8 cellular contexts compared by ENCODE assay signal in the genomic region with DNA sequence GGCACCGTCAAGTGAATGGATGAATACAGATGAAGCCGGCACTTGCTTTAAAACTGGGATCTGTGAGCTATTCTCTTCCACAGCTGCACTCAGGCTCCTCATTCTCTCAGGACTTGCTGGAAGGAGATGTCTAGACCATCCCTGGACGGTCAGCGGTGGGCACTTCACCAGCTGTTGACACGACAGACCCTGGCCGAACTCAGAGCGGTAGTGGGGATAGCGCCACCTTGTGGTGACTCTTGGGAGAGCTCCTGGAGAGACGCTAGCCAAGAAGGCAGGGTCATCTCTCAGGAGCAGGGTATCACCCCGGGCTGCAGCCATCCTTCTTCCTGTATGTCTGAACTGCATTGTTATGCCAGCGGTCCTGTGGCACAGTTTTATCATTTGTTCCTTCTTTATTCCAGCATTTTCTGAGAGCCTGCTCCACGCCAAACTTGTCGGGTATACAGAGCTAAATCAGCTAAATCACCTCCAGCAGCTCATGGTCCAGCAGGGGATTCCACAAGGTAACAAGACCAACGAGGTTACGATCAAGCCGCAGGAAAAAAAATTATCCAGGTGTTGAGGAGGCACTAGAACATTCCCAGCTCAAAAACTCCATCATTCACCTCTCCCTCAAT. TPM values are rescaled to one million over a fixed set of nuclear protein-coding genes. Genes with fewer than 3 reads are reported as not detected.
A peak's percentile ranks its signal among the peaks of the same experiment; 100 is the strongest.
DNase-seq lines count a peak whose midpoint lies in the region; ATAC-seq and TF ChIP-seq lines count a peak whose summit lies in the region.

No MANE protein-coding gene starts in this region.

- DNase-seq in CD1c-positive myeloid dendritic cell (ENCODE audit: extremely low spot score) (peak; percentile 82), H7 (peak; percentile 92), Peyer's patch (peak; percentile 63 to 85 (median 81)), glomerular endothelial cell (ENCODE audit: extremely low read depth, low read depth, low spot score) (peak; percentile 14), posterior vena cava (ENCODE audit: low spot score) (peak; percentile 89)
- peak; percentile 91 for DNase-seq in activated effector memory CD4-positive, alpha-beta T cell treated with anti-CD3 and anti-CD28 coated beads, Interleukin-2, amount 50 U/mL, for 16 hours

- no peak for TF ChIP-seq POLR2A in Peyer's patch (IDR thresholded peaks at IDR 0.05)

- H3K4me1 ChIP-seq in Peyer's patch = peaks cover 0 to 4% (median 0%) of the 10 kb centered on the region in 4 donors

- no peak for ATAC-seq in GM21529 (IDR thresholded peaks at IDR 0.05; ENCODE audit: unreplicated experiment)
- ATAC-seq in HG02852 (IDR thresholded peaks at IDR 0.05; ENCODE audit: unreplicated experiment) = no peak

- H3K36me3 ChIP-seq in H7 (replicated peaks; ENCODE audit: control insufficient read depth, insufficient read depth, low read length) (no peaks in the 10 kb centered on the region), Peyer's patch (no peaks in the 10 kb centered on the region)

- H3K27ac ChIP-seq in Peyer's patch = no peak overlapping the region

- H3K27me3 ChIP-seq in H7 (ENCODE audit: control insufficient read depth, insufficient read depth, low read length) (peaks cover 51% of the 10 kb centered on the region), Peyer's patch (no peaks in the 10 kb centered on the region)

- intact Hi-C loops in posterior vena cava (cut with DNase I) = no loop called here

- TF ChIP-seq CTCF in Peyer's patch (IDR thresholded peaks at IDR 0.05) = peak; percentile 54 to 83 (median 73)

- H3K4me3 ChIP-seq in H7 (ENCODE audit: insufficient read depth, low read depth, low read length) (no peak overlapping the region), Peyer's patch (no peak overlapping the region)

- H3K9me3 ChIP-seq in Peyer's patch = no peaks in the 10 kb centered on the region

RNA-seq across cellular contexts. Expression of gene WNT1, which starts 10.0 kb away (rescaled TPM):
- not detected in 2 replicates for total RNA-seq in H7 (2014; rRNA removed; shearing (Covaris generic))
- total RNA-seq in Peyer's patch (not detected), glomerular endothelial cell (not detected in 2 replicates), posterior vena cava (not detected)

RNA-seq across cellular contexts. Expression of gene DDN, which starts 11.0 kb away (rescaled TPM):
- total RNA-seq in H7 (2014; rRNA removed; shearing (Covaris generic)) = 0.10 and 0.30 TPM in 2 replicates
- total RNA-seq in Peyer's patch (under 1 TPM in 2 of 4 donors, not detected in 2; 0.27 to 0.28 TPM), glomerular endothelial cell (0.10 and 0.12 TPM in 2 replicates), posterior vena cava (not detected)

RNA-seq across cellular contexts. Expression of gene WNT10B, which starts 16.6 kb away (rescaled TPM):
- 0.83 and 0.92 TPM in 2 replicates for total RNA-seq in H7 (2014; rRNA removed; shearing (Covaris generic))
- 1 to 10 TPM in 2 of 4 donors, under 1 TPM in 1, not detected in 1; 0.67 to 1.8 (median 1.7) TPM for total RNA-seq in Peyer's patch
- total RNA-seq in glomerular endothelial cell = not detected in 2 replicates
- total RNA-seq in posterior vena cava = 1 to 10 TPM in 1 of 2 donors, under 1 TPM in 1; 0.33 to 4.0 TPM

RNA-seq across cellular contexts. Expression of gene PRKAG1, which starts 30.4 kb away (rescaled TPM):
- total RNA-seq in H7 (2014; rRNA removed; shearing (Covaris generic)) = 44.2 and 51.1 TPM in 2 replicates
- total RNA-seq in Peyer's patch (10 to 100 TPM; 34.1 to 42.2 (median 37.9) TPM), glomerular endothelial cell (48.6 and 56.5 TPM in 2 replicates), posterior vena cava (10 to 100 TPM; 52.2 to 57.3 TPM)

RNA-seq across cellular contexts. Expression of gene ARF3, which starts 30.9 kb away (rescaled TPM):
- total RNA-seq in H7 (2014; rRNA removed; shearing (Covaris generic)) = 68.9 and 95.1 TPM in 2 replicates
- total RNA-seq in Peyer's patch (100 to 1,000 TPM in 1 of 4 donors, 10 to 100 TPM in 3; 49.3 to 217 (median 63.5) TPM), glomerular endothelial cell (108 TPM in 2 replicates), posterior vena cava (100 to 1,000 TPM; 127 to 130 TPM)

Comparison
In these comparisons a context has a peak if more than half of its experiments do, and no peak if none do; other contexts are left out.
1. DNase-seq: peak in every context shown above with its lines; median percentile 92 in H7; 91 in activated effector memory CD4-positive, alpha-beta T cell treated with anti-CD3 and anti-CD28 coated beads, Interleukin-2, amount 50 U/mL, for 16 hours; 89 in posterior vena cava; 82 in CD1c-positive myeloid dendritic cell; 81 in Peyer's patch; 14 in glomerular endothelial cell.